In genomic region chr14:91510171-91511013, GRCh38 we compare ENCODE assay signal across 8 cellular contexts. TPM values are rescaled to one million over a fixed set of nuclear protein-coding genes. Genes with fewer than 3 reads are reported as not detected.
DNase-seq lines count a peak whose midpoint lies in the region; ATAC-seq, FAIRE-seq and TF ChIP-seq lines count a peak whose summit lies in the region.

Gene PPP4R3A (minus strand): TSS chr14:91510310. CDS start chr14:91509647, 663 bp downstream.

- no peak for TF ChIP-seq CTCF in H1 (IDR thresholded peaks at IDR 0.05; ENCODE audit: control extremely low read depth in 1 of 3, insufficient read depth in 1 of 3, low read depth in 1 of 3, low read length in 3 of 3)

- H3K23ac ChIP-seq in H1 (ENCODE audit: insufficient read length) (no peak within 1 kb of the TSS), mesendoderm (ENCODE audit: low read length) (peak within 1 kb of the TSS; percentile 89)

- H4K91ac ChIP-seq in H1 (replicated peaks; ENCODE audit: insufficient read length, low read length): peak within 1 kb of the TSS; percentile 89

- H3K9ac ChIP-seq in H1 (replicated peaks in 1 of 4; ENCODE audit: extremely low read depth in 1 of 4, low read depth in 3 of 4, low read length in 3 of 4) (peak within 1 kb of the TSS; percentile 94 to 98 (median 96)), mesendoderm (ENCODE audit: low read length) (peak within 1 kb of the TSS; percentile 84)

- peaks cover 1 to 4% of the 10 kb centered on the region in 2 experiments for H4K20me1 ChIP-seq in H1 (replicated peaks in 1 of 2; ENCODE audit: control insufficient read depth in 1 of 2, insufficient read depth in 2 of 2, low read length in 2 of 2)

- peak within 1 kb of the TSS; percentile 61; the same call in 1 of the 2 replicates for H2BK12ac ChIP-seq in H1 (ENCODE audit: low read depth, low read length)

- peak; percentile 71 for ATAC-seq in GM21367 (IDR thresholded peaks at IDR 0.05; ENCODE audit: unreplicated experiment)

- H3K4ac ChIP-seq in H1 (replicated peaks; ENCODE audit: insufficient read length, low read depth, low read length) (peak within 1 kb of the TSS; percentile 10), mesendoderm (ENCODE audit: low read depth, low read length) (peak within 1 kb of the TSS; percentile 95)

- peak within 1 kb of the TSS; percentile 94 for H2BK5ac ChIP-seq in H1 (ENCODE audit: low read depth, low read length)
- peak within 1 kb of the TSS; percentile 63 for H2BK5ac ChIP-seq in mesendoderm (ENCODE audit: low read length)

- peak; percentile 93 for FAIRE-seq in HTR-8/SVneo (lab: Jason Lieb, UNC)
- no peak for FAIRE-seq in H1 (lab: Jason Lieb, UNC)

- no peak within 1 kb of the TSS for H3K14ac ChIP-seq in H1 (ENCODE audit: insufficient read length)

- H2AK5ac ChIP-seq in H1 (ENCODE audit: low read depth, low read length) (no peak within 1 kb of the TSS), mesendoderm (ENCODE audit: low read length) (peak within 1 kb of the TSS; percentile 85)

- POLR2A ChIA-PET in H1 (lab: Charles Lee; ENCODE audit: partially characterized antibody): interaction anchor here (0.6 to 3.3 kb wide), 26 partner anchors 8 to 807 kb away, joined by 3 to 27 read pairs (median 4); partner anchors contain the start of gene FBLN5

- H3K9me3 ChIP-seq in H1 (ENCODE audit: insufficient read depth in 2 of 2, low read depth in 1 of 2, low read length in 1 of 2): no peaks in the 10 kb centered on the region

- H3K27ac ChIP-seq in H1 (ENCODE audit: low read depth, low read length) (peak within 1 kb of the TSS; percentile 97), mesendoderm (ENCODE audit: low read depth, low read length) (peak within 1 kb of the TSS; percentile 100)

- H3K79me2 ChIP-seq in H1 (ENCODE audit: control insufficient read depth in 1 of 2, insufficient read depth in 2 of 2, low read length in 2 of 2) (peaks cover 32 to 43% of the 10 kb centered on the region in 2 experiments), mesendoderm (ENCODE audit: control insufficient read depth, insufficient read depth, low read length) (peaks cover 38% of the 10 kb centered on the region)

- H3K36me3 ChIP-seq in H1 (ENCODE audit: control insufficient read depth in 2 of 4, insufficient read depth in 4 of 4, low read length in 3 of 4) (peaks cover 0 to 18% (median 0%) of the 10 kb centered on the region in 4 experiments; a peak in 2 of 8 replicates), mesendoderm (ENCODE audit: control insufficient read depth, insufficient read depth, low read length) (no peaks in the 10 kb centered on the region)

- peak within 1 kb of the TSS; percentile 96 for H2AFZ ChIP-seq in H1 (ENCODE audit: low read length)

- DNase-seq in COLO829 (ENCODE audit: low spot score) (peak; percentile 94), HTR-8/SVneo (ENCODE audit: insufficient read length, low spot score) (peak; percentile 95), NOMO-1 treated with dmso at 0.1 percent for 144 hours (lab: John Stamatoyannopoulos, UW; ENCODE audit: unreplicated experiment) (peak; percentile 91), H1 (ENCODE audit: low read depth in 1 of 2, low spot score in 2 of 2) (peak; percentile 75 to 93), mesendoderm (peak; percentile 97)
- DNase-seq in activated CD8-positive, alpha-beta memory T cell treated with anti-CD3 and anti-CD28 coated beads for 48 hours (ENCODE audit: low read depth in 2 of 3, low spot score in 2 of 3): peak; percentile 78 to 95 (median 82)
- DNase-seq in stimulated activated CD8-positive, alpha-beta memory T cell treated with anti-CD3 and anti-CD28 coated beads, Interleukin-15, amount 100 ng/mL, for 1 hour (ENCODE audit: low read depth): peak; percentile 78

- WGBS in H1 (ENCODE audit: extremely low coverage in 1 of 2, insufficient coverage in 1 of 2, insufficient read length in 1 of 2, insufficient replicate concordance in 2 of 2, low coverage in 1 of 2, low lambda C conversion rate in 2 of 2, missing lambda C conversion rate in 1 of 2), 2 experiments: 1% methylated on average over 91 of the region's 95 CpGs; no CpG with 5 or more reads in 1 of the 2 experiments
- WGBS in mesendoderm (ENCODE audit: extremely low coverage, insufficient coverage, low lambda C conversion rate): no CpG with 5 or more reads among the region's 95 CpGs

- H3K4me3 ChIP-seq in H1 (ENCODE audit: extremely low read depth in 1 of 4, insufficient read depth in 2 of 4, low read depth in 3 of 4, low read length in 4 of 4): peak within 1 kb of the TSS; percentile 70 to 98 (median 94)
- peak within 1 kb of the TSS; percentile 86 for H3K4me3 ChIP-seq in mesendoderm (ENCODE audit: low read length)

- no peak within 1 kb of the TSS for H2BK20ac ChIP-seq in H1 (ENCODE audit: low read length)

- TF ChIP-seq POLR2A in H1 (IDR thresholded peaks at IDR 0.05; ENCODE audit: control extremely low read depth in 1 of 2, low read depth in 2 of 2, low read length in 2 of 2): peak; percentile 92 to 95

- H2BK15ac ChIP-seq in H1 (ENCODE audit: low read length) (no peak within 1 kb of the TSS), mesendoderm (replicated peaks; ENCODE audit: low read depth) (no peak within 1 kb of the TSS)

- H3K27me3 ChIP-seq in H1 (replicated peaks in 1 of 4; ENCODE audit: control insufficient read depth in 3 of 4, extremely low read depth in 1 of 4, insufficient read depth in 3 of 4, low read length in 3 of 4) (no peaks in the 10 kb centered on the region), mesendoderm (ENCODE audit: insufficient read depth, low read length, poor library complexity) (no peaks in the 10 kb centered on the region)

- H4K8ac ChIP-seq in H1 (ENCODE audit: extremely low read depth, insufficient read depth, low read length): peak within 1 kb of the TSS; percentile 100
- peak within 1 kb of the TSS; percentile 95 for H4K8ac ChIP-seq in mesendoderm (ENCODE audit: low read depth, low read length)

- H4K5ac ChIP-seq in H1 (ENCODE audit: insufficient read length, low read depth, low read length) (peak within 1 kb of the TSS; percentile 99), mesendoderm (ENCODE audit: low read length) (no peak within 1 kb of the TSS)

- H3K79me1 ChIP-seq in H1 (ENCODE audit: low read depth, low read length): no peaks in the 10 kb centered on the region
- H3K79me1 ChIP-seq in mesendoderm (ENCODE audit: low read length): no peaks in the 10 kb centered on the region

- no peak; a peak in 1 of 4 replicates for TF ChIP-seq RAD21 in H1 (IDR thresholded peaks at IDR 0.05 in 1 of 2, conservative IDR thresholded peaks at IDR 0.05 in 1 of 2; ENCODE audit: low read depth in 2 of 2, low read length in 2 of 2)

- H3K18ac ChIP-seq in H1 (ENCODE audit: extremely low read depth, low read length): peak within 1 kb of the TSS; percentile 92
- peak within 1 kb of the TSS; percentile 97 for H3K18ac ChIP-seq in mesendoderm (ENCODE audit: low read length)

- H2BK120ac ChIP-seq in H1 (replicated peaks; ENCODE audit: low read depth, low read length) (no peak within 1 kb of the TSS), mesendoderm (ENCODE audit: low read depth, low read length) (peak within 1 kb of the TSS; percentile 63)

- peak within 1 kb of the TSS; percentile 83 for H3K4me2 ChIP-seq in H1 (ENCODE audit: insufficient read depth in 1 of 2, low read depth in 2 of 2, low read length in 2 of 2)
- H3K4me2 ChIP-seq in mesendoderm (ENCODE audit: low read length): peak within 1 kb of the TSS; percentile 93

- peak within 1 kb of the TSS; percentile 99 for H3K56ac ChIP-seq in H1 (replicated peaks; ENCODE audit: insufficient read length, low read depth, low read length)
- peak within 1 kb of the TSS; percentile 97 for H3K56ac ChIP-seq in mesendoderm (ENCODE audit: low read length)

- H3K4me1 ChIP-seq in H1 (replicated peaks in 1 of 4; ENCODE audit: control insufficient read depth in 3 of 4, insufficient read depth in 4 of 4, low read length in 3 of 4) (peaks cover 0 to 2% (median 0%) of the 10 kb centered on the region in 4 experiments; a peak in 1 of 7 replicates), mesendoderm (ENCODE audit: control insufficient read depth, low read depth, low read length) (peaks cover 3% of the 10 kb centered on the region)

- no peak for TF ChIP-seq EP300 in H1 (IDR thresholded peaks at IDR 0.05; ENCODE audit: borderline replicate concordance in 1 of 2, low read depth in 2 of 2, low read length in 2 of 2)

- CTCF ChIA-PET in H1 (lab: Charles Lee; ENCODE audit: partially characterized antibody): no interaction called here

- H3K23me2 ChIP-seq in H1 (ENCODE audit: low read depth, low read length): 0 out of 2 replicates have a peak, but pooled peaks cover 6% of the 10 kb centered on the region

TF ChIP-seq in H1, 55 proteins besides CTCF, POLR2A, EP300 and RAD21 (continues in another document):
- TF ChIP-seq RFX5 (IDR thresholded peaks at IDR 0.05; ENCODE audit: borderline replicate concordance, low read depth, low read length) (no peak), SAP30 (IDR thresholded peaks at IDR 0.05; ENCODE audit: insufficient read depth, insufficient replicate concordance, low read length) (no peak), MAX (IDR thresholded peaks at IDR 0.05) (peak; percentile 97), RBBP5 (IDR thresholded peaks at IDR 0.05; ENCODE audit: borderline replicate concordance, low read depth, low read length) (no peak; the same call in 1 of the 2 replicates), SP1 (IDR thresholded peaks at IDR 0.05; ENCODE audit: low read depth, low read length) (no peak), TEAD4 (IDR thresholded peaks at IDR 0.05; ENCODE audit: low read depth, low read length) (no peak), EZH2 (IDR thresholded peaks at IDR 0.05; ENCODE audit: low read depth, low read length, severe bottlenecking) (no peak), RNF2 (IDR thresholded peaks at IDR 0.05; ENCODE audit: borderline replicate concordance, low read depth, low read length, missing control alignments, poor library complexity, severe bottlenecking) (no peak), CTBP2 (IDR thresholded peaks at IDR 0.05; ENCODE audit: borderline replicate concordance, insufficient read depth, insufficient read length, low read length) (no peak), CHD2 (IDR thresholded peaks at IDR 0.05; ENCODE audit: low read length) (peak; percentile 9; the same call in 1 of the 2 replicates)

RNA-seq across cellular contexts. Expression of gene PPP4R3A, which starts in this region (rescaled TPM):
- 116 and 122 TPM in 2 replicates for total RNA-seq in H1 (2021; fragmentation: NEBNext Ultra II Directional; extraction: Animal tissue kit (Norgen Biotek cat#: 25700))
- polyA plus RNA-seq in H1 (2011; rRNA removed): 30.2 and 31.7 TPM in 2 replicates
- 43.9 TPM for polyA plus RNA-seq in H1 (2011; cell fraction: cytosol; rRNA removed)
- 28.6 TPM for polyA plus RNA-seq in H1 (2011; cell fraction: nucleus; rRNA removed)
- polyA plus RNA-seq in H1 (2012, experiment 1 of 2): 79.0 to 97.3 TPM (median 92.1 TPM) in 4 replicates
- polyA plus RNA-seq in H1 (2012, experiment 2 of 2): 7.4 TPM
- polyA plus RNA-seq in H1 (2013, experiment 1 of 2): 61.9 TPM
- polyA plus RNA-seq in H1 (2013, experiment 2 of 2): 59.9 TPM
- 51.4 and 51.8 TPM in 2 replicates for polyA minus RNA-seq in H1 (2011; rRNA and poly(A)+ RNA removed)
- polyA minus RNA-seq in H1 (2011; cell fraction: cytosol; rRNA and poly(A)+ RNA removed): 59.7 TPM
- 54.8 TPM for polyA minus RNA-seq in H1 (2011; cell fraction: nucleus; rRNA and poly(A)+ RNA removed)
- polyA plus RNA-seq in mesendoderm (2013, experiment 1 of 2): 84.1 TPM
- polyA plus RNA-seq in mesendoderm (2013, experiment 2 of 2): 84.0 TPM

Comparison
In these comparisons a context has a peak if more than half of its experiments do, and no peak if none do; other contexts are left out.
1. Peak in every context shown above with its lines: DNase-seq, ATAC-seq, H3K4me3 ChIP-seq and H3K27ac ChIP-seq.